Comparison of ENCODE assay signal across 1 cellular context in the genomic region with DNA sequence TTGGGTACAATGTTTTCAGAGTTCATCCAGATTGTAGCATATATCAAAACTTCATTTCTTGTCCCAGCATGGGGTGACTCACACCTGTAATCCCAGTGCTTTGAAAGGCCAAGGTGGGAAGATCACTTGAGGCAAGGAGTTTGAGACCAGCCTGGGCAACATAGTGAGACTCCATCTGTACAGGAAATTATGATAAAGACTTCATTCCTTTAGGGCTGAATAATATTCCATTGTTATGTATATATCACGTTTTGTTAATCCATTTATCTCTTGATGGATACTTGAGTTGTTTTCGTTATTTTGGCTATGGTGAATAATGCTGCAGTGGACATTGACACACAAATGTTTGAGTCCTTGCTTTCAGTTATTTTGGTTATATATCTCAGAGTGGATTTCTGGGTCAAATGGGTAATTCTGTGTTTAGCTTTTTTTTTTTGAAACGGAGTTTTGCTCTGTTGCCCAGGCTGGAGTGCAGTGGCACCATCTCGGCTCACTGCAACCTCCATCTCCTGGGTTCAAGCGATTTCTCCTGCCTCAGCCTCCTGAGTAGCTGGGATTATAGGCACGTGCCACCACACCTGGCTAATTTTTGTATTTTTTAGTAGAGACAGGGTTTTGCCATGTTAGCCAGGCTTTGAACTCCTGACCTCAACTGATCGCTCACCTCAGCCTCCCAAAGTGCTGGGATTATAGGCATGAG. TPM values are rescaled to one million over a fixed set of nuclear protein-coding genes. Genes with fewer than 3 reads are reported as not detected.
"Had no signal": no experiment of that assay in that cellular context is flagged by ENCODE, and none has a peak within 500 bp of the region (broad histone marks: within the 10 kb centered on the region; RNA-seq: fewer than 3 reads in every experiment).

No MANE protein-coding gene starts in this region.

RNA-seq across cellular contexts. Expression of a gene that starts 24.7 kb away (rescaled TPM):
- total RNA-seq: lung microvascular endothelial cell had no signal
